9 cellular contexts compared by ENCODE assay signal in the genomic region with DNA sequence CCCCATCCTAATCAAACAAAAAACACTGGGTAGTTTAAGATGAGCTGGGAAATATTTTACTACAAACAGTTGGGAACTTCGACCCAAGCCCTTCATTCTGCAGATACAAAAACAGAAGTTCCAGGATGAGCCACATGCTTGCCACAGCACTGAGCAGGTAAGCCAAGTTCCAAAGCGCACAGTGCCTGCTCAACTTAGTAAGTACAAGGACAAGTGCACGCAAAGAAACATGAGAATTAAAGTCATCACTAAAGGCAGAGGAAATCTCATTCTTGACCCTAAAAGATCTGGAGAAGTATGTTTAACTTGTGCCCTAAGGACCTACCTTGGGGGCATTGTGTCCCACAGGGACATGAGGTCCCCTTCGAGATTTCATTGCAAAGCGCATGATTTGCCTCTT. TPM values are rescaled to one million over a fixed set of nuclear protein-coding genes. Genes with fewer than 3 reads are reported as not detected.
DNase-seq lines count a peak whose midpoint lies in the region; ATAC-seq and TF ChIP-seq lines count a peak whose summit lies in the region.
"Had no signal": no experiment of that assay in that cellular context is flagged by ENCODE, and none has a peak within 500 bp of the region (broad histone marks: within the 10 kb centered on the region; RNA-seq: fewer than 3 reads in every experiment).

No MANE protein-coding gene starts in this region.

- peaks cover 41% of the 10 kb centered on the region for H3K4me1 ChIP-seq in OCI-LY7 (ENCODE audit: insufficient read depth, low read length, poor library complexity, severe bottlenecking)
- peaks cover 42 to 45% of the 10 kb centered on the region in 2 donors for H3K4me1 ChIP-seq in naive thymus-derived CD4-positive, alpha-beta T cell (ENCODE audit: control insufficient read depth in 2 of 2, insufficient read depth in 2 of 2, low read length in 2 of 2)

- no peaks in the 10 kb centered on the region for H3K27me3 Mint-ChIP-seq in effector memory CD8-positive, alpha-beta T cell
- H3K27me3 Mint-ChIP-seq in naive thymus-derived CD4-positive, alpha-beta T cell = peaks cover 0 to 4% (median 0%) of the 10 kb centered on the region in 5 donors

- H3K4me1 Mint-ChIP-seq in effector memory CD8-positive, alpha-beta T cell (ENCODE audit: low read depth in 2 of 2) = peaks cover 43 to 62% of the 10 kb centered on the region in 2 donors
- H3K4me1 Mint-ChIP-seq in naive thymus-derived CD4-positive, alpha-beta T cell = peaks cover 40 to 69% (median 57%) of the 10 kb centered on the region in 7 donors

- no peaks in the 10 kb centered on the region for H3K9me3 Mint-ChIP-seq in effector memory CD8-positive, alpha-beta T cell
- H3K9me3 Mint-ChIP-seq in naive thymus-derived CD4-positive, alpha-beta T cell = peaks cover 0 to 3% (median 0%) of the 10 kb centered on the region in 11 donors

- intact Hi-C loops in OCI-LY7 (cut with micrococcal nuclease; ENCODE audit: unreplicated experiment) = no loop called here
- intact Hi-C loops in naive thymus-derived CD4-positive, alpha-beta T cell (cut with micrococcal nuclease) = no loop called here

- H3K9me2 ChIP-seq in OCI-LY7 (ENCODE audit: insufficient read depth, low read length) = no peaks in the 10 kb centered on the region

- H3K4me3 ChIP-seq in OCI-LY7 (ENCODE audit: low read depth, low read length, poor library complexity, severe bottlenecking) = peak overlapping the region; percentile 96
- H3K4me3 ChIP-seq in naive thymus-derived CD4-positive, alpha-beta T cell (ENCODE audit: low read length) = peak overlapping the region; percentile 95

- peak overlapping the region; percentile 81 to 92 for H3K4me3 Mint-ChIP-seq in effector memory CD8-positive, alpha-beta T cell
- peak overlapping the region; percentile 83 to 100 (median 98) for H3K4me3 Mint-ChIP-seq in naive thymus-derived CD4-positive, alpha-beta T cell

- H3K79me2 ChIP-seq in OCI-LY7 (ENCODE audit: insufficient read depth, low read depth, low read length) = peaks cover 92% of the 10 kb centered on the region

- H3K36me3 ChIP-seq in OCI-LY7 (ENCODE audit: insufficient read depth, low read length) = peaks cover 82% of the 10 kb centered on the region
- H3K36me3 ChIP-seq in naive thymus-derived CD4-positive, alpha-beta T cell (ENCODE audit: control insufficient read depth in 2 of 3, insufficient read depth in 3 of 3, low read length in 3 of 3) = peaks cover 6 to 38% (median 9%) of the 10 kb centered on the region in 3 experiments

- peak overlapping the region; percentile 77 for H3K4me2 ChIP-seq in OCI-LY7 (ENCODE audit: low read length)

- H2AFZ ChIP-seq in OCI-LY7 (ENCODE audit: low read length) = no peak overlapping the region

- H3K36me3 Mint-ChIP-seq in effector memory CD8-positive, alpha-beta T cell (ENCODE audit: insufficient read depth) = peaks cover 49% of the 10 kb centered on the region
- H3K36me3 Mint-ChIP-seq in naive thymus-derived CD4-positive, alpha-beta T cell = peaks cover 8 to 36% (median 20%) of the 10 kb centered on the region in 5 donors

- no peak for ATAC-seq in effector memory CD8-positive, alpha-beta T cell (replicated peaks)
- no peak for ATAC-seq in naive thymus-derived CD4-positive, alpha-beta T cell
- ATAC-seq in GM19328 (IDR thresholded peaks at IDR 0.05; ENCODE audit: unreplicated experiment) = no peak
- no peak for ATAC-seq in HG02759 (IDR thresholded peaks at IDR 0.05; ENCODE audit: unreplicated experiment)

- peak overlapping the region; percentile 75 for H3K27ac ChIP-seq in OCI-LY7 (ENCODE audit: low read depth, low read length, poor library complexity, severe bottlenecking)
- H3K27ac ChIP-seq in naive thymus-derived CD4-positive, alpha-beta T cell (ENCODE audit: low read depth, low read length) = peak overlapping the region; percentile 99

- H3K27me3 ChIP-seq in naive thymus-derived CD4-positive, alpha-beta T cell (ENCODE audit: control insufficient read depth in 2 of 2, insufficient read depth in 2 of 2, low read length in 2 of 2) = no peaks in the 10 kb centered on the region

- CTCF ChIA-PET in OCI-LY7 (lab: Charles Lee; ENCODE audit: unreplicated experiment) = no interaction called here
- CTCF ChIA-PET in naive thymus-derived CD4-positive, alpha-beta T cell (lab: Charles Lee) = interaction anchor here (1.1 kb wide), 1 partner anchor 53 kb away, joined by 3 read pairs; no protein-coding TSS in a partner anchor

- peak overlapping the region; percentile 93 to 97 for H3K27ac Mint-ChIP-seq in effector memory CD8-positive, alpha-beta T cell
- peak overlapping the region; percentile 96 to 100 (median 99) for H3K27ac Mint-ChIP-seq in naive thymus-derived CD4-positive, alpha-beta T cell

- BruUV-seq in OCI-LY7 (replicated peaks; lab: Mats Ljungman, UMichigan) = no TSS peak

- peaks cover 33% of the 10 kb centered on the region for H4K20me1 ChIP-seq in OCI-LY7 (ENCODE audit: insufficient read depth, low read length)

- POLR2A ChIA-PET in OCI-LY7 (lab: Charles Lee) = interaction anchor here (1.2 kb wide), 2 partner anchors 9 kb away, joined by 3 to 4 read pairs; no protein-coding TSS in a partner anchor
- POLR2A ChIA-PET in naive thymus-derived CD4-positive, alpha-beta T cell (lab: Charles Lee) = interaction anchor here (0.6 to 2.9 kb wide), 15 partner anchors 12 to 585 kb away, joined by 3 to 12 read pairs (median 4); partner anchors contain the start of genes ATP8B2, CHTOP, HAX1 and RPS27

- DNase-seq in NCI-H748 (lab: John Stamatoyannopoulos, UW; ENCODE audit: unreplicated experiment) (peak; percentile 22), NCI-H748 treated with DMSO at 0.1 percent for 48 hours (lab: John Stamatoyannopoulos, UW) (no peak), OCI-LY7 (ENCODE audit: low spot score) (peak; percentile 36), AG08395 (ENCODE audit: low spot score) (no peak)
- DNase-seq in effector memory CD8-positive, alpha-beta T cell = no peak
- peak in 1 of 9 donors; percentile 11 for DNase-seq in naive thymus-derived CD4-positive, alpha-beta T cell

- peaks cover 7% of the 10 kb centered on the region; the same call in 1 of the 2 replicates for H3K9me3 ChIP-seq in OCI-LY7 (ENCODE audit: low read length)
- H3K9me3 ChIP-seq in naive thymus-derived CD4-positive, alpha-beta T cell (ENCODE audit: control insufficient read depth in 2 of 3, low read length in 3 of 3) = no peaks in the 10 kb centered on the region

- no peak for TF ChIP-seq CTCF in OCI-LY7 (conservative IDR thresholded peaks at IDR 0.05; ENCODE audit: low read length)

RNA-seq across cellular contexts. Expression of gene UBAP2L, which starts 1.2 kb away (rescaled TPM):
- 80.4 and 98.6 TPM in 2 replicates for total RNA-seq in OCI-LY7 (2014; rRNA removed; shearing (Covaris generic))
- 176 and 179 TPM in 2 replicates for total RNA-seq in OCI-LY7 (2022)
- total RNA-seq in naive thymus-derived CD4-positive, alpha-beta T cell = 100 to 1,000 TPM; 183 to 235 (median 189) TPM
- polyA plus RNA-seq in naive thymus-derived CD4-positive, alpha-beta T cell = 10 to 100 TPM; 49.4 to 79.0 TPM

RNA-seq across cellular contexts. Expression of gene CFAP141, which starts 13.4 kb away (rescaled TPM):
- not detected in 2 replicates for total RNA-seq in OCI-LY7 (2014; rRNA removed; shearing (Covaris generic))
- total RNA-seq in OCI-LY7 (2022) = not detected in 2 replicates
- not detected for total RNA-seq in naive thymus-derived CD4-positive, alpha-beta T cell
- polyA plus RNA-seq in naive thymus-derived CD4-positive, alpha-beta T cell = not detected
- total RNA-seq: dermis microvascular lymphatic vessel endothelial cell had no signal

RNA-seq across cellular contexts. Expression of gene TPM3, which starts 27.6 kb away (rescaled TPM):
- total RNA-seq in OCI-LY7 (2014; rRNA removed; shearing (Covaris generic)) = 235 and 359 TPM in 2 replicates
- total RNA-seq in OCI-LY7 (2022) = 417 and 420 TPM in 2 replicates
- 100 to 1,000 TPM; 264 to 688 (median 281) TPM for total RNA-seq in naive thymus-derived CD4-positive, alpha-beta T cell
- polyA plus RNA-seq in naive thymus-derived CD4-positive, alpha-beta T cell = 100 to 1,000 TPM; 653 to 718 TPM

RNA-seq across cellular contexts. Expression of gene HAX1, which starts 52.9 kb away (rescaled TPM):
- total RNA-seq in OCI-LY7 (2014; rRNA removed; shearing (Covaris generic)) = 196 and 208 TPM in 2 replicates
- 170 and 174 TPM in 2 replicates for total RNA-seq in OCI-LY7 (2022)
- 100 to 1,000 TPM in 3 of 5 experiments, 10 to 100 TPM in 2; 71.9 to 111 (median 104) TPM for total RNA-seq in naive thymus-derived CD4-positive, alpha-beta T cell
- polyA plus RNA-seq in naive thymus-derived CD4-positive, alpha-beta T cell = 100 to 1,000 TPM; 198 to 201 TPM

Comparison
In these comparisons a context has a peak if more than half of its experiments do, and no peak if none do; other contexts are left out.
1. DNase-seq: peak in NCI-H748 (single experiment) and OCI-LY7 (single experiment); none in NCI-H748 treated with DMSO at 0.1 percent for 48 hours (single experiment), effector memory CD8-positive, alpha-beta T cell (0 of 3) and AG08395 (single experiment).